ENCODE assay signal across 8 cellular contexts in genomic region chr15:70299931-70300858, GRCh38.
DNase-seq lines count a peak whose midpoint lies in the region; ATAC-seq, FAIRE-seq and TF ChIP-seq lines count a peak whose summit lies in the region.

No MANE protein-coding gene starts in this region.

- H3K27ac ChIP-seq in kidney (ENCODE audit: low read depth in 2 of 2, low read length in 2 of 2) = no peak overlapping the region

- TF ChIP-seq CTCF in mucosa of descending colon (IDR thresholded peaks at IDR 0.05) = no peak
- TF ChIP-seq CTCF in kidney (IDR thresholded peaks at IDR 0.05; ENCODE audit: borderline replicate concordance, extremely low read depth, insufficient read depth) = no peak
- no peak for TF ChIP-seq CTCF in lower leg skin (IDR thresholded peaks at IDR 0.05)

- FAIRE-seq in kidney (lab: Jason Lieb, UNC) = no peak

- peak; percentile 97 for ATAC-seq in GM19328 (IDR thresholded peaks at IDR 0.05; ENCODE audit: unreplicated experiment)
- ATAC-seq in HG03280 (IDR thresholded peaks at IDR 0.05; ENCODE audit: unreplicated experiment) = peak; percentile 94
- ATAC-seq in mucosa of descending colon = peak; percentile 95

- H3K4me1 ChIP-seq in mucosa of descending colon (ENCODE audit: low read depth) = peaks cover 4% of the 10 kb centered on the region
- H3K4me1 ChIP-seq in kidney (ENCODE audit: control insufficient read depth in 1 of 2, insufficient read depth in 1 of 2, low read depth in 1 of 2, low read length in 2 of 2) = peaks cover 0 to 2% of the 10 kb centered on the region in 2 donors

- no peak overlapping the region for H3K9ac ChIP-seq in kidney (ENCODE audit: low read length in 2 of 2)

- H3K4me3 ChIP-seq in mucosa of descending colon (no peak overlapping the region), kidney (ENCODE audit: low read length in 2 of 2) (no peak overlapping the region), lower leg skin (ENCODE audit: low read depth, poor library complexity, severe bottlenecking) (no peak overlapping the region)

- peak; percentile 57 to 60 for DNase-seq in activated CD4-positive, alpha-beta T cell treated with anti-CD3 and anti-CD28 coated beads, Interleukin-2, amount 50 U/mL, for 4 hours
- DNase-seq in mucosa of descending colon (peak; percentile 52 to 70 (median 55)), kidney (no peak), lower leg skin (ENCODE audit: low spot score in 2 of 2) (no peak), NCI-H69 (lab: John Stamatoyannopoulos, UW) (no peak), NCI-H446 treated with DMSO at 0.1 percent for 48 hours (lab: John Stamatoyannopoulos, UW) (no peak)

- WGBS in lower leg skin, 2 donors = 94 to 95% methylated on average over 13 of the region's 13 CpGs

- H3K9me3 ChIP-seq in mucosa of descending colon = peaks cover 5% of the 10 kb centered on the region
- H3K9me3 ChIP-seq in kidney (ENCODE audit: control insufficient read depth in 1 of 2, low read length in 2 of 2) = peaks cover 0 to 5% of the 10 kb centered on the region in 2 donors

- TF ChIP-seq POLR2A in lower leg skin (IDR thresholded peaks at IDR 0.05) = no peak

- no peaks in the 10 kb centered on the region for H3K36me3 ChIP-seq in mucosa of descending colon (ENCODE audit: low read depth)
- H3K36me3 ChIP-seq in kidney (ENCODE audit: control insufficient read depth in 1 of 2, insufficient read depth in 2 of 2, low read length in 2 of 2) = no peaks in the 10 kb centered on the region

- intact Hi-C loops in mucosa of descending colon (cut with DNase I, micrococcal nuclease) = no loop called here
- intact Hi-C loops in kidney (cut with DNase I) = no loop called here
- intact Hi-C loops in lower leg skin (cut with DNase I; ENCODE audit: low total_unique reads) = no loop called here

Comparison
In these comparisons a context has a peak if more than half of its experiments do, and no peak if none do; other contexts are left out.
1. DNase-seq: peak in activated CD4-positive, alpha-beta T cell treated with anti-CD3 and anti-CD28 coated beads, Interleukin-2, amount 50 U/mL, for 4 hours (2 of 2) and mucosa of descending colon (3 of 3); none in kidney (single experiment), lower leg skin (0 of 2), NCI-H69 (single experiment) and NCI-H446 treated with DMSO at 0.1 percent for 48 hours (single experiment).
2. Peak in every context shown above with its lines, with median percentiles within 50 percentile points of each other: ATAC-seq.